13 cellular contexts compared by ENCODE assay signal in the genomic region with DNA sequence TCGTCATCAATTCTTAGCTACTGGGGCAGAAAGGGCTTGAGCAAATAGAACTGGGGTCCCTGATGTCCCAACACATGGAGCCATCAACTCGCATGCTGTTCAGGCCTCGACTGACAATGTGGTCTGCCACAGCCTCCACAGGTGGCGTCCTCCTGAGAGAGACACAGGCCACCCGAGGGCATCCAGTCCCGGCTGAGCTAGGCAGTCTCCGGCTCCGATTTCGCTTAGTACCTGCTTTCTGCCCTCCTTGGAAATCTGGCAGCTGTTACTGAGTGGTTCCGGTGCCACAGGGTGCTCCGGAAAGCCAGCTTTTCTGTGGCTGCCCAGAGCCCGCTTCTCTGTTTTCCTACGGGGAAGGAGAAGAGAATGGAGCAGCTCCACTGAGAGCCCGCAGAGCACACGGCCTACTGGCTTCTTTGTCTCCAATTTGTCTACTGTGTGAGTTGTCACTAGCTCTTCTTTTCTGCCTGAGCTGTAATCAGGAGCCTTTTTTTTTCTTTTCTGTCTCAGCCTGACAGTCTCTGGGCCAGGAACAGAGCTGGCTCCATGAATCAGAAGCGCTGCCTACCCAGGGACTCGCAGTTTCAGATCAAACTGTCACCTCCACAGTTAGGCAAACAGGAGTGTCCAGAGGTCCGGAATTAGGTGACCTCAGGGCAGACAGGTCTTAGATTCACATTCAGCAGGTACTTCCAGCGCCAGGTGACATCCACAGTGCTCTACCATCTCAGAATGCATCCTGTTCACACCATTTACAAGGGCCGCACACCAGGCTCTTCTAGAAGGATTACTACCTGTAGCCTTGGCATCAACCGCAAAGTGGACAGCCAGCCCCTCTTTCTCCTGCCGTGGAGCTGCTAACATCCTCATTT.
DNase-seq lines count a peak whose midpoint lies in the region; ATAC-seq, FAIRE-seq and TF ChIP-seq lines count a peak whose summit lies in the region.
"Had no signal": no experiment of that assay in that cellular context is flagged by ENCODE, and none has a peak within 500 bp of the region (broad histone marks: within the 10 kb centered on the region; RNA-seq: fewer than 3 reads in every experiment).

No MANE protein-coding gene starts in this region.

- H3K27ac ChIP-seq in HepG2 (ENCODE audit: extremely low read length, insufficient read depth, low read length) = no peak overlapping the region
- no peak overlapping the region for H3K27ac ChIP-seq in right lobe of liver
- H3K27ac ChIP-seq in angular gyrus (ENCODE audit: low read depth, low read length) = peak overlapping the region; percentile 46
- no peak overlapping the region for H3K27ac ChIP-seq in esophagus squamous epithelium
- H3K27ac ChIP-seq: A549, C4-2B, PC-9 had no signal

- no peak overlapping the region for H2AFZ ChIP-seq in HepG2 (ENCODE audit: low read length)
- H2AFZ ChIP-seq: PC-9 had no signal

- H3K27me3 ChIP-seq in HepG2 (ENCODE audit: control insufficient read depth in 1 of 2, insufficient read depth in 2 of 2, low read length in 2 of 2) = no peaks in the 10 kb centered on the region
- no peaks in the 10 kb centered on the region for H3K27me3 ChIP-seq in right lobe of liver
- H3K27me3 ChIP-seq in esophagus squamous epithelium = no peaks in the 10 kb centered on the region

- in situ Hi-C loops in HepG2 (cut with HindIII; ENCODE audit: extremely low pct_ligation_motif_present, low pct_unique_long_range_greater_than_20kb) = no loop called here

- ATAC-seq in HepG2 (no peak), right lobe of liver (no peak), GM21723 (IDR thresholded peaks at IDR 0.05; ENCODE audit: unreplicated experiment) (no peak)
- ATAC-seq: A549 had no signal

- CTCF ChIA-PET in HepG2 (lab: Yijun Ruan, JAX; ENCODE audit: low intra/inter-chr PET ratio, low total read pairs) = no interaction called here

- intact Hi-C loops in HepG2 (cut with micrococcal nuclease; ENCODE audit: unreplicated experiment) = no loop called here
- intact Hi-C loops in right lobe of liver (cut with DNase I) = loop anchor here (5.0 kb wide), 1 partner anchor 81 kb away; no protein-coding TSS in a partner anchor
- intact Hi-C loops in esophagus squamous epithelium (cut with DNase I) = no loop called here

- TF ChIP-seq POLR2A in HepG2 (IDR thresholded peaks at IDR 0.05; ENCODE audit: insufficient read depth in 1 of 2, low read depth in 2 of 2, low read length in 2 of 2) = no peak
- TF ChIP-seq POLR2A in right lobe of liver (IDR thresholded peaks at IDR 0.05) = no peak
- no peak for TF ChIP-seq POLR2A in esophagus squamous epithelium (IDR thresholded peaks at IDR 0.05)

- POLR2A ChIA-PET in HepG2 (lab: Yijun Ruan, JAX) = no interaction called here

- TF ChIP-seq RAD21 in HepG2 (CRISPR knock-in tag; IDR thresholded peaks at IDR 0.05) = no peak

- H3K36me3 ChIP-seq in HepG2 (replicated peaks in 1 of 2; ENCODE audit: control insufficient read depth in 1 of 2, insufficient read depth in 2 of 2, low read length in 2 of 2) (peaks cover 1 to 10% of the 10 kb centered on the region in 2 experiments; a peak in 1 of 5 replicates), right lobe of liver (no peaks in the 10 kb centered on the region), esophagus squamous epithelium (peaks cover 0 to 15% (median 0%) of the 10 kb centered on the region in 3 donors)

- no peaks in the 10 kb centered on the region for H3K79me2 ChIP-seq in HepG2 (ENCODE audit: insufficient read depth, low read length)

- BruUV-seq in HepG2 (replicated peaks; lab: Mats Ljungman, UMichigan) = TSS peak; percentile 33

- no peaks in the 10 kb centered on the region for H4K20me1 ChIP-seq in HepG2 (ENCODE audit: insufficient read depth, low read length)

- 92% methylated on average over 19 of the region's 22 CpGs for WGBS in HepG2 (ENCODE audit: low lambda C conversion rate)
- 75% methylated on average over 13 of the region's 22 CpGs for WGBS in right lobe of liver (ENCODE audit: insufficient coverage, low coverage, low lambda C conversion rate, missing lambda C conversion rate)
- 86 to 92% methylated on average over 11 to 21 of the region's 22 CpGs for WGBS in esophagus squamous epithelium, 2 donors

- H3K9ac ChIP-seq in HepG2 (ENCODE audit: insufficient read depth, low read depth, low read length) = no peak overlapping the region

- H3K4me1 ChIP-seq in HepG2 (ENCODE audit: insufficient read depth, low read length) (peaks cover 19% of the 10 kb centered on the region; the same call in 1 of the 2 replicates), right lobe of liver (no peaks in the 10 kb centered on the region), esophagus squamous epithelium (peaks cover 0 to 10% (median 0%) of the 10 kb centered on the region in 3 donors)

- no peak overlapping the region for H3K4me2 ChIP-seq in HepG2 (ENCODE audit: low read depth, low read length)
- H3K4me2 ChIP-seq: A549, PC-9 had no signal

- H3K4me3 ChIP-seq in HepG2 (replicated peaks in 1 of 3; ENCODE audit: insufficient read depth in 1 of 3, low read depth in 2 of 3, low read length in 3 of 3) (no peak overlapping the region), right lobe of liver (no peak overlapping the region), esophagus squamous epithelium (no peak overlapping the region)
- H3K4me3 ChIP-seq: A549, PC-9 had no signal

- no peak for TF ChIP-seq CTCF in HepG2 (CRISPR knock-in tag; IDR thresholded peaks at IDR 0.05)
- no peak for TF ChIP-seq CTCF in right lobe of liver (IDR thresholded peaks at IDR 0.05)
- TF ChIP-seq CTCF in esophagus squamous epithelium (IDR thresholded peaks at IDR 0.05) = no peak

- H3K9me3 ChIP-seq in HepG2 (ENCODE audit: low read length) (no peaks in the 10 kb centered on the region), right lobe of liver (no peaks in the 10 kb centered on the region), esophagus squamous epithelium (no peaks in the 10 kb centered on the region)
- H3K9me3 ChIP-seq: A549 had no signal

- DNase-seq in HepG2 (ENCODE audit: low spot score) = no peak
- DNase-seq in right lobe of liver = no peak
- DNase-seq in myocyte (ENCODE audit: low read depth) = peak; percentile 82
- no peak for DNase-seq in RCC 7860 (ENCODE audit: low spot score)
- DNase-seq in MV-4-11 (lab: John Stamatoyannopoulos, UW) = no peak
- DNase-seq in esophagus squamous epithelium (lab: John Stamatoyannopoulos, UW) = no peak
- DNase-seq: NCI-H1694, NCI-H748 treated with DMSO at 0.1 percent for 48 hours, PC-9 had no signal

- FAIRE-seq in HepG2 (lab: Jason Lieb, UNC) (no peak), RCC 7860 (lab: Jason Lieb, UNC) (no peak)
- FAIRE-seq: A549 had no signal

- no peak for TF ChIP-seq EP300 in HepG2 (IDR thresholded peaks at IDR 0.05; ENCODE audit: low read depth in 2 of 2, low read length in 2 of 2)
- no peak for TF ChIP-seq EP300 in HepG2 (CRISPR knock-in tag; IDR thresholded peaks at IDR 0.05; ENCODE audit: borderline replicate concordance)

TF ChIP-seq in HepG2, 621 proteins besides CTCF, POLR2A, EP300 and RAD21:
- TF ChIP-seq ZBTB38 (CRISPR knock-in tag; IDR thresholded peaks at IDR 0.05) (no peak), GATAD2A (CRISPR knock-in tag; IDR thresholded peaks at IDR 0.05) (no peak), ZNF225 (CRISPR knock-in tag; IDR thresholded peaks at IDR 0.05) (no peak), NONO (IDR thresholded peaks at IDR 0.05) (no peak), NONO (CRISPR knock-in tag; conservative IDR thresholded peaks at IDR 0.05) (no peak), DNMT3B (CRISPR knock-in tag; conservative IDR thresholded peaks at IDR 0.05) (no peak), FLYWCH1 (CRISPR knock-in tag; IDR thresholded peaks at IDR 0.05) (no peak), ZNF44 (CRISPR knock-in tag; IDR thresholded peaks at IDR 0.05) (no peak), HINFP (CRISPR knock-in tag; IDR thresholded peaks at IDR 0.05; ENCODE audit: low read depth) (no peak), ZNF879 (CRISPR knock-in tag; IDR thresholded peaks at IDR 0.05) (no peak), SOX5 (CRISPR knock-in tag; IDR thresholded peaks at IDR 0.05; ENCODE audit: borderline replicate concordance) (no peak), TIGD3 (CRISPR knock-in tag; IDR thresholded peaks at IDR 0.05; ENCODE audit: borderline replicate concordance) (no peak)
- TF ChIP-seq, protein P1, sequence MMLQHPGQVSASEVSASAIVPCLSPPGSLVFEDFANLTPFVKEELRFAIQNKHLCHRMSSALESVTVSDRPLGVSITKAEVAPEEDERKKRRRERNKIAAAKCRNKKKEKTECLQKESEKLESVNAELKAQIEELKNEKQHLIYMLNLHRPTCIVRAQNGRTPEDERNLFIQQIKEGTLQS (CRISPR knock-in tag; IDR thresholded peaks at IDR 0.05) = no peak
- TF ChIP-seq, protein P2, sequence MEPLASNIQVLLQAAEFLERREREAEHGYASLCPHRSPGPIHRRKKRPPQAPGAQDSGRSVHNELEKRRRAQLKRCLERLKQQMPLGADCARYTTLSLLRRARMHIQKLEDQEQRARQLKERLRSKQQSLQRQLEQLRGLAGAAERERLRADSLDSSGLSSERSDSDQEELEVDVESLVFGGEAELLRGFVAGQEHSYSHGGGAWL (CRISPR knock-in tag; IDR thresholded peaks at IDR 0.05) = no peak

Comparison
In these comparisons a context has a peak if more than half of its experiments do, and no peak if none do; other contexts are left out.
1. intact Hi-C loops: an anchor here in right lobe of liver (5.0 kb wide); none called in HepG2 and esophagus squamous epithelium.